Comparison of ENCODE assay signal across 9 cellular contexts in genomic region chr19:57708641-57709354, GRCh38. TPM values are rescaled to one million over a fixed set of nuclear protein-coding genes. Genes with fewer than 3 reads are reported as not detected.
DNase-seq lines count a peak whose midpoint lies in the region; ATAC-seq and TF ChIP-seq lines count a peak whose summit lies in the region.
"Had no signal": no experiment of that assay in that cellular context is flagged by ENCODE, and none has a peak within 500 bp of the region (broad histone marks: within the 10 kb centered on the region; RNA-seq: fewer than 3 reads in every experiment).

Gene ZNF154 (minus strand): TSS chr19:57709204. CDS start chr19:57708971, 233 bp downstream.

- H4K20me1 ChIP-seq in H9 (ENCODE audit: control insufficient read depth, insufficient read depth, insufficient read length), result no peaks in the 10 kb centered on the region

- TF ChIP-seq CTCF in H9 (conservative IDR thresholded peaks at IDR 0.05) (no peak), thoracic aorta (IDR thresholded peaks at IDR 0.05) (no peak)

- no peak within 1 kb of the TSS for H3K23ac ChIP-seq in H9 (ENCODE audit: insufficient read length, low read depth, low read length)

- peaks cover 5% of the 10 kb centered on the region for H3K36me3 ChIP-seq in thoracic aorta

- peak within 1 kb of the TSS; percentile 78 to 96 (median 96) for H3K27ac Mint-ChIP-seq in H9
- peak within 1 kb of the TSS; percentile 88 to 100 (median 95) for H3K27ac Mint-ChIP-seq in naive thymus-derived CD8-positive, alpha-beta T cell

- no peak within 1 kb of the TSS for H2AFZ ChIP-seq in H9 (ENCODE audit: low read length)

- no CpG with 5 or more reads among the region's 53 CpGs for WGBS in H9 (ENCODE audit: extremely low coverage, insufficient read length, low lambda C conversion rate)

- H3K79me1 ChIP-seq in H9 (ENCODE audit: insufficient read depth, low read depth, low read length, poor library complexity, severe bottlenecking), result no peaks in the 10 kb centered on the region

- peak; percentile 91 for DNase-seq in H9
- DNase-seq in activated gamma-delta T cell treated with anti-CD3 and anti-CD28 coated beads, Interleukin-2, amount 50 U/mL, for 16 hours (ENCODE audit: low read depth), result peak; percentile 8
- peak; percentile 68 for DNase-seq in foreskin melanocyte
- peak; percentile 38 to 89 (median 54) for DNase-seq in naive thymus-derived CD8-positive, alpha-beta T cell
- no peak for DNase-seq in thoracic aorta (ENCODE audit: low spot score)
- no peak for DNase-seq in GDM1 (lab: John Stamatoyannopoulos, UW)
- no peak for DNase-seq in SIG-M5 (lab: John Stamatoyannopoulos, UW)

- no peak within 1 kb of the TSS for H3K56ac ChIP-seq in H9 (ENCODE audit: insufficient read length, low read depth, low read length)

- no peak within 1 kb of the TSS for H2BK20ac ChIP-seq in H9 (ENCODE audit: low read depth, low read length, poor library complexity, severe bottlenecking)

- peaks cover 8% of the 10 kb centered on the region for H3K23me2 ChIP-seq in H9 (ENCODE audit: insufficient read length, low read depth, low read length, poor library complexity, severe bottlenecking)

- H3K27me3 ChIP-seq in H9 (ENCODE audit: insufficient read depth, low read length) (no peaks in the 10 kb centered on the region), thoracic aorta (replicated peaks; ENCODE audit: insufficient read depth) (no peaks in the 10 kb centered on the region)

- peak; percentile 91 to 95 for ATAC-seq in naive thymus-derived CD8-positive, alpha-beta T cell
- ATAC-seq in thoracic aorta (ENCODE audit: insufficient number of reproducible peaks, low FRiP score, low read depth) (no peak), GM18873 (IDR thresholded peaks at IDR 0.05; ENCODE audit: low FRiP score, unreplicated experiment) (no peak)

- H4K8ac ChIP-seq in H9 (replicated peaks; ENCODE audit: insufficient read length, low read depth, low read length), result no peak within 1 kb of the TSS

- peak within 1 kb of the TSS; percentile 91 to 98 for H3K4me3 Mint-ChIP-seq in H9
- peak within 1 kb of the TSS; percentile 77 to 96 (median 92) for H3K4me3 Mint-ChIP-seq in naive thymus-derived CD8-positive, alpha-beta T cell

- no peak within 1 kb of the TSS for H3K4ac ChIP-seq in H9 (ENCODE audit: low read depth, low read length)

- peak within 1 kb of the TSS; percentile 83 for H3K9ac ChIP-seq in H9 (ENCODE audit: extremely low read depth, insufficient read length, low read length)

- no peak within 1 kb of the TSS for H3T11ph ChIP-seq in H9 (ENCODE audit: low read length)

- H3K27me3 Mint-ChIP-seq in H9 (ENCODE audit: low read depth), result no peaks in the 10 kb centered on the region; the same call in 1 of the 2 replicates
- peaks cover 0 to 16% (median 3%) of the 10 kb centered on the region in 5 donors for H3K27me3 Mint-ChIP-seq in naive thymus-derived CD8-positive, alpha-beta T cell

- peak within 1 kb of the TSS; percentile 87 for H3K14ac ChIP-seq in H9 (ENCODE audit: insufficient read depth, low read length)

- H2AK5ac ChIP-seq in H9 (ENCODE audit: insufficient read length, low read length), result no peak within 1 kb of the TSS

- H2BK15ac ChIP-seq in H9 (ENCODE audit: low read depth, low read length), result no peak within 1 kb of the TSS

- H3K9me3 Mint-ChIP-seq in H9, result peaks cover 0 to 4% of the 10 kb centered on the region in 2 experiments; a peak in 2 of 5 replicates
- H3K9me3 Mint-ChIP-seq in naive thymus-derived CD8-positive, alpha-beta T cell, result peaks cover 0 to 95% (median 54%) of the 10 kb centered on the region in 9 donors

- peak within 1 kb of the TSS; percentile 73 for H3K4me3 ChIP-seq in thoracic aorta

- peaks cover 21% of the 10 kb centered on the region; the same call in 1 of the 2 replicates for H3K79me2 ChIP-seq in H9 (ENCODE audit: insufficient read depth, low read length)

- no peak within 1 kb of the TSS for H4K5ac ChIP-seq in H9 (ENCODE audit: insufficient read length, low read depth, low read length)

- peaks cover 35 to 45% (median 39%) of the 10 kb centered on the region in 3 experiments for H3K36me3 Mint-ChIP-seq in H9 (ENCODE audit: insufficient read depth in 1 of 3, low read depth in 3 of 3)
- H3K36me3 Mint-ChIP-seq in naive thymus-derived CD8-positive, alpha-beta T cell, result peaks cover 54 to 83% (median 62%) of the 10 kb centered on the region in 3 donors

- H3K27ac ChIP-seq in H9 (ENCODE audit: insufficient read length, low read depth, low read length), result no peak within 1 kb of the TSS
- H3K27ac ChIP-seq in thoracic aorta, result no peak within 1 kb of the TSS

- H2BK12ac ChIP-seq in H9 (ENCODE audit: insufficient read length, low read depth, low read length), result no peak within 1 kb of the TSS

- POLR2A ChIA-PET in naive thymus-derived CD8-positive, alpha-beta T cell (lab: Charles Lee), result interaction anchor here (0.7 to 3.4 kb wide), 28 partner anchors 8 to 731 kb away, joined by 3 to 55 read pairs (median 5); partner anchors contain the start of genes ZNF132, ZNF134, ZNF211 and ZNF274

- no peak within 1 kb of the TSS for H4K91ac ChIP-seq in H9 (ENCODE audit: insufficient read length, low read depth, low read length)

- H3K18ac ChIP-seq in H9 (ENCODE audit: insufficient read length, low read depth, low read length), result peak within 1 kb of the TSS; percentile 88

- peak within 1 kb of the TSS; percentile 82 for H3K4me2 ChIP-seq in H9 (ENCODE audit: insufficient read depth, insufficient read length, low read length)

- H3K4me1 ChIP-seq in H9 (ENCODE audit: insufficient read depth, low read length), result peaks cover 3% of the 10 kb centered on the region; the same call in 1 of the 2 replicates
- H3K4me1 ChIP-seq in thoracic aorta (ENCODE audit: control insufficient read depth in 1 of 2, low read depth in 2 of 2), result no peaks in the 10 kb centered on the region

- no peak within 1 kb of the TSS for H2BK5ac ChIP-seq in H9 (ENCODE audit: insufficient read length, low read length)

- no peak within 1 kb of the TSS for H2BK120ac ChIP-seq in H9 (ENCODE audit: low read depth, low read length, poor library complexity, severe bottlenecking)

- H3K4me1 Mint-ChIP-seq in H9, result peaks cover 41 to 45% of the 10 kb centered on the region in 2 experiments
- peaks cover 6 to 40% (median 15%) of the 10 kb centered on the region in 4 donors for H3K4me1 Mint-ChIP-seq in naive thymus-derived CD8-positive, alpha-beta T cell

- no peaks in the 10 kb centered on the region for H3K9me3 ChIP-seq in H9 (ENCODE audit: control insufficient read depth, low read depth, low read length)
- peaks cover 80% of the 10 kb centered on the region for H3K9me3 ChIP-seq in thoracic aorta

RNA-seq across cellular contexts. Expression of gene ZNF154, which starts in this region (rescaled TPM):
- total RNA-seq in H9 (2021), result 17.6 and 18.7 TPM in 2 replicates
- 10 to 100 TPM; 60.5 to 60.6 TPM for total RNA-seq in naive thymus-derived CD8-positive, alpha-beta T cell
- polyA plus RNA-seq in naive thymus-derived CD8-positive, alpha-beta T cell, result 1 to 10 TPM; 1.1 to 2.4 (median 1.2) TPM
- 1 to 10 TPM; 3.0 to 3.2 TPM for total RNA-seq in thoracic aorta
- total RNA-seq: RPMI7951 had no signal

Comparison
In these comparisons a context has a peak if more than half of its experiments do, and no peak if none do; other contexts are left out.
1. DNase-seq: peak in H9 (single experiment), activated gamma-delta T cell treated with anti-CD3 and anti-CD28 coated beads, Interleukin-2, amount 50 U/mL, for 16 hours (single experiment), foreskin melanocyte (single experiment) and naive thymus-derived CD8-positive, alpha-beta T cell (10 of 10); none in thoracic aorta (single experiment), GDM1 (single experiment) and SIG-M5 (single experiment).
2. ATAC-seq: peak in naive thymus-derived CD8-positive, alpha-beta T cell (2 of 2); none in thoracic aorta (single experiment) and GM18873 (single experiment).